In the genomic region with DNA sequence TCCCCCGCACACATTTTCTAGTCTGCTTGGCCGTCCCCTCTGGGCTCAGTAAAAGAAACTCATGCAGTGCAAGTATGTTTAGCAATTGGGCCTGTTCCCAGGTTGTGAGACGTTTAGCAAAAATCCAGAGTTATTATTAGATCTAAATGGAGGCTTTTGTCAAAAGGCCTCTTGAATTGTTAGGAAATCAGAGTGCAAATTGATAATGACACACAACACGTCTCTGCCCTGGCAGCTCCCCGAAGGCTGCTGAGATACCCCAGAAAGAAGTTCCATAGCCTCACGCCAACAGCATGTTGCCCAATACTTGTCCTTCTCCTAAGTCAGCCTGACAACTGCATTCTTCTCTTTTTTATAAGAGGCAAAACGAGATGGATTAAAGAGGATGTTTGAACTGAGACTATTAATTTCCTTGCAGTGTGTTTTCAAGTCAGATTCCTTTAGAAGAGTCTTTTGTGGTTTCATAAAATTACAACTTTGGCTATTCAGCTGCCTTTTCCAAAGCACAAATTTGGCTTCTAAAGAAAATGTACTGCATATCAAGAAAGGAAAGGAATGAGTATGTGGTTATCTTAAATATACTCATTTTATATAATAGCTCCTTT, we compare ENCODE assay signal across 12 cellular contexts.
DNase-seq lines count a peak whose midpoint lies in the region; ATAC-seq and TF ChIP-seq lines count a peak whose summit lies in the region.
"Had no signal": no experiment of that assay in that cellular context is flagged by ENCODE, and none has a peak within 500 bp of the region (broad histone marks: within the 10 kb centered on the region; RNA-seq: fewer than 3 reads in every experiment).

No MANE protein-coding gene starts in this region.

- H3K9ac ChIP-seq in SK-N-MC (ENCODE audit: insufficient read length): no peak overlapping the region

- CTCF ChIA-PET in A673 (lab: Charles Lee): no interaction called here

- H3K27ac ChIP-seq in A673 (ENCODE audit: low read depth, low read length, poor library complexity, severe bottlenecking) (peak overlapping the region; percentile 55), SK-N-MC (peak overlapping the region; percentile 19), osteoblast (ENCODE audit: low read depth, low read length) (peak overlapping the region; percentile 81)
- H3K27ac ChIP-seq: A549 had no signal

- H3K36me3 Mint-ChIP-seq in stimulated activated naive B cell treated with anti-CD40 and anti-IgM and Interleukin-4, amounts not matched to agents 10 μg/mL and 1 μg/mL and 100 μg/mL, for 72 hours: no peaks in the 10 kb centered on the region
- H3K36me3 Mint-ChIP-seq: brain had no signal

- POLR2A ChIA-PET in A673 (lab: Charles Lee; ENCODE audit: low non-redundant PET): interaction anchor here (0.7 kb wide), 1 partner anchor 135 kb away, joined by 3 read pairs; no protein-coding TSS in a partner anchor

- no peaks in the 10 kb centered on the region for H3K9me3 Mint-ChIP-seq in stimulated activated naive B cell treated with anti-CD40 and anti-IgM and Interleukin-4, amounts not matched to agents 10 μg/mL and 1 μg/mL and 100 μg/mL, for 72 hours

- H2AFZ ChIP-seq in osteoblast (ENCODE audit: low read length): no peak overlapping the region

- intact Hi-C loops in A673 (cut with micrococcal nuclease; ENCODE audit: unreplicated experiment): no loop called here

- H3K27me3 ChIP-seq in A673 (replicated peaks; ENCODE audit: insufficient read depth, low read depth, low read length, poor library complexity): no peaks in the 10 kb centered on the region
- H3K27me3 ChIP-seq in osteoblast (ENCODE audit: insufficient read depth, low read length): no peaks in the 10 kb centered on the region

- no peaks in the 10 kb centered on the region for H3K79me2 ChIP-seq in osteoblast (ENCODE audit: insufficient read depth, low read length)

- no peak overlapping the region for H3K27ac Mint-ChIP-seq in stimulated activated naive B cell treated with anti-CD40 and anti-IgM and Interleukin-4, amounts not matched to agents 10 μg/mL and 1 μg/mL and 100 μg/mL, for 72 hours

- TF ChIP-seq CTCF in A673 (conservative IDR thresholded peaks at IDR 0.05; ENCODE audit: low read depth, low read length) (no peak), osteoblast (IDR thresholded peaks at IDR 0.05; ENCODE audit: extremely low read depth, low read depth, low read length) (no peak)

- peaks cover 17% of the 10 kb centered on the region for H3K4me1 ChIP-seq in A673 (ENCODE audit: insufficient read depth, low read length, poor library complexity, severe bottlenecking)
- peaks cover 51% of the 10 kb centered on the region for H3K4me1 ChIP-seq in osteoblast (ENCODE audit: insufficient read depth, low read length)
- H3K4me1 ChIP-seq: A549 had no signal

- ATAC-seq in stimulated activated naive B cell treated with anti-CD40 and anti-IgM and Interleukin-4, amounts not matched to agents 10 μg/mL and 1 μg/mL and 100 μg/mL, for 72 hours (replicated peaks): no peak
- ATAC-seq in HG02678 (IDR thresholded peaks at IDR 0.05; ENCODE audit: unreplicated experiment): no peak
- ATAC-seq: A549 had no signal

- H3K36me3 ChIP-seq in A673 (ENCODE audit: insufficient read depth, low read length, poor library complexity, severe bottlenecking) (no peaks in the 10 kb centered on the region), SK-N-MC (ENCODE audit: insufficient read depth, low read length) (no peaks in the 10 kb centered on the region), osteoblast (ENCODE audit: insufficient read depth, low read length) (no peaks in the 10 kb centered on the region)

- H3K27me3 Mint-ChIP-seq in stimulated activated naive B cell treated with anti-CD40 and anti-IgM and Interleukin-4, amounts not matched to agents 10 μg/mL and 1 μg/mL and 100 μg/mL, for 72 hours: peaks cover 22 to 35% of the 10 kb centered on the region in 2 donors

- H4K20me1 ChIP-seq in osteoblast (ENCODE audit: insufficient read depth, low read length): no peaks in the 10 kb centered on the region

- H3K9me3 ChIP-seq in A673 (ENCODE audit: low read depth, low read length, poor library complexity, severe bottlenecking) (no peaks in the 10 kb centered on the region), SK-N-MC (ENCODE audit: low read depth, low read length) (no peaks in the 10 kb centered on the region), osteoblast (ENCODE audit: low read depth, low read length) (no peaks in the 10 kb centered on the region)
- H3K9me3 ChIP-seq: A549 had no signal

- peak overlapping the region; percentile 46 for H3K4me2 ChIP-seq in osteoblast (ENCODE audit: insufficient read depth, low read length)
- H3K4me2 ChIP-seq: A549 had no signal

- peak; percentile 24 for DNase-seq in A673 (ENCODE audit: low spot score)
- no peak for DNase-seq in SK-N-MC (ENCODE audit: low read depth, low spot score)
- peak; percentile 66 for DNase-seq in fibroblast of the conjunctiva (ENCODE audit: low read depth)
- DNase-seq in osteoblast (ENCODE audit: insufficient read length, low spot score, missing footprints): peak; percentile 71
- no peak for DNase-seq in stimulated activated naive B cell treated with anti-CD40 and anti-IgM and Interleukin-4, amounts not matched to agents 10 μg/mL and 1 μg/mL and 100 μg/mL, for 72 hours
- no peak for DNase-seq in T1000 (lab: John Stamatoyannopoulos, UW)
- no peak for DNase-seq in NCI-H1930 (lab: John Stamatoyannopoulos, UW)
- DNase-seq: NCI-H1417, trophoblast cell had no signal

- no peaks in the 10 kb centered on the region for H3K4me1 Mint-ChIP-seq in stimulated activated naive B cell treated with anti-CD40 and anti-IgM and Interleukin-4, amounts not matched to agents 10 μg/mL and 1 μg/mL and 100 μg/mL, for 72 hours

- no TSS peak for BruUV-seq in A673 (replicated peaks; lab: Mats Ljungman, UMichigan)

- H3K4me3 ChIP-seq in A673 (ENCODE audit: low read depth, low read length, poor library complexity, severe bottlenecking) (no peak overlapping the region), SK-N-MC (peak overlapping the region; percentile 4; the same call in 1 of the 2 replicates), osteoblast (ENCODE audit: insufficient read depth, low read length) (no peak overlapping the region)
- H3K4me3 ChIP-seq: A549 had no signal

- no peak overlapping the region for H3K4me3 Mint-ChIP-seq in stimulated activated naive B cell treated with anti-CD40 and anti-IgM and Interleukin-4, amounts not matched to agents 10 μg/mL and 1 μg/mL and 100 μg/mL, for 72 hours
- H3K4me3 Mint-ChIP-seq: brain had no signal

Comparison
In these comparisons a context has a peak if more than half of its experiments do, and no peak if none do; other contexts are left out.
1. DNase-seq: peak in A673 (single experiment), fibroblast of the conjunctiva (single experiment) and osteoblast (single experiment); none in SK-N-MC (single experiment), stimulated activated naive B cell treated with anti-CD40 and anti-IgM and Interleukin-4, amounts not matched to agents 10 μg/mL and 1 μg/mL and 100 μg/mL, for 72 hours (single experiment), T1000 (single experiment) and NCI-H1930 (0 of 2).
2. H3K27ac ChIP-seq: peak in every context shown above with its lines; median percentile 81 in osteoblast; 55 in A673; 19 in SK-N-MC.